In the genomic region with DNA sequence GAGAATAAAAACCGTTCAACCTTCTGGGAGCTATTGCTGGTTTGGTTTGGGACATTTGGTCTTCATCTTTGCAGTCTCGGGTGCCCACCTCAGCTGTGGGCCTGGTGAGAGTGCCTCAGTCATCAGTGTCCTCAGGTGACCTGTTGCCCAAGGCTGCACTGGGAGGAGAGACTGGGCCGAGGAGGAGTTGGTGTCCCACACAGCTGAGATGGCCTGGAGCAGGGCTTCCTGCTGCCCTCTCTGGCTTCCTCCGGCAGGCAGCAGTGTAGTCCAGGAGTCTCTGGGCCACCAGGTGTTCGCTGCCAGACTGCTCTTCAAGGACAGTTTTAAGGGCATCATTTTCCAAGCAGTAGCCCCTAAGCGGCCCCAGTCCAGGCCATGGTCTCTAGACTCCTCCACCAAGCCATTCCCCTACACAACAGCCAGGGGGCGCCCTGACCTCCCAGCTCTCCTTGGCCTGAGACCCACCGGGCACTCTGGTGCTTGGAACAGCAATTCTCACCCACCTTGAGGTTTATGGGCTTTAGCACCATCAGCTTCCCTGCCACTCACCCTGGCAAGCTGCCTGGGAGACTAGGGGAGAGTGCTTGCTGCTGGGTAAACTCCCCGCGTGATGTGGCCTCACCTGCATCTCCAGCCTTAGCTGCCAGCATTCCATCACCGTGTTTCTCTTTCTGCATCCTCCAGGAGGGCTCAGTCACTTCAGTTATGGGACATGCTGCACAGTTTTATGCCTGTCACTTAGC, we compare ENCODE assay signal across 8 cellular contexts. TPM values are rescaled to one million over a fixed set of nuclear protein-coding genes. Genes with fewer than 3 reads are reported as not detected.
A peak's percentile ranks its signal among the peaks of the same experiment; 100 is the strongest.
DNase-seq lines count a peak whose midpoint lies in the region; ATAC-seq and TF ChIP-seq lines count a peak whose summit lies in the region.

No MANE protein-coding gene starts in this region.

- no peak overlapping the region for H3K27ac ChIP-seq in PC-3 (ENCODE audit: low read length)

- H3K4me3 ChIP-seq in PC-3 (ENCODE audit: low read length): no peak overlapping the region
- H3K4me3 ChIP-seq in retinal pigment epithelial cell (ENCODE audit: low read length): no peak overlapping the region

- peaks cover 37% of the 10 kb centered on the region; the same call in 1 of the 2 replicates for H3K36me3 ChIP-seq in PC-3 (ENCODE audit: low read depth, low read length)

- no peaks in the 10 kb centered on the region for H4K20me1 ChIP-seq in PC-3 (ENCODE audit: low read length)

- POLR2A ChIA-PET in PC-3 (lab: Charles Lee; ENCODE audit: unreplicated experiment): interaction anchor here (0.5 to 0.6 kb wide), 2 partner anchors 190 to 370 kb away, joined by 3 to 14 read pairs; no protein-coding TSS in a partner anchor

- H3K9me2 ChIP-seq in PC-3 (replicated peaks; ENCODE audit: low read length): no peaks in the 10 kb centered on the region

- no peak overlapping the region for H3K4me2 ChIP-seq in PC-3 (ENCODE audit: low read length)

- H3K79me2 ChIP-seq in PC-3 (ENCODE audit: low read length): peaks cover 20% of the 10 kb centered on the region

- no TSS peak for BruUV-seq in PC-3 (replicated peaks; lab: Mats Ljungman, UMichigan)

- TF ChIP-seq CTCF in PC-3 (conservative IDR thresholded peaks at IDR 0.05; ENCODE audit: low read depth, low read length) (peak; percentile 86), retinal pigment epithelial cell (conservative IDR thresholded peaks at IDR 0.05; ENCODE audit: low read depth, low read length) (peak; percentile 94)

- CTCF ChIA-PET in PC-3 (lab: Charles Lee): interaction anchor here (0.5 to 1.5 kb wide), 4 partner anchors 33 to 170 kb away, joined by 4 to 12 read pairs (median 5); no protein-coding TSS in a partner anchor

- no peaks in the 10 kb centered on the region for H3K27me3 ChIP-seq in PC-3 (ENCODE audit: low read length)

- peak; percentile 53 for DNase-seq in activated T-cell treated with anti-CD3 and anti-CD28 coated beads for 1 hour (ENCODE audit: low read depth)
- no peak for DNase-seq in activated T-cell treated with anti-CD3 and anti-CD28 coated beads for 4 hours
- DNase-seq in PC-3: no peak
- DNase-seq in activated effector memory CD4-positive, alpha-beta T cell treated with anti-CD3 and anti-CD28 coated beads, Interleukin-2, amount 50 U/mL, for 16 hours: peak; percentile 85
- DNase-seq in head of caudate nucleus: peak in 38 of 42 donors; percentile 18 to 80 (median 56)
- no peak for DNase-seq in retinal pigment epithelial cell (ENCODE audit: low read depth)
- DNase-seq in mesenteric fat pad (ENCODE audit: low spot score): no peak

- H3F3A ChIP-seq in PC-3 (ENCODE audit: low read length, unreplicated experiment): no peaks in the 10 kb centered on the region

- H3K4me1 ChIP-seq in PC-3 (ENCODE audit: insufficient read depth, low read length): no peaks in the 10 kb centered on the region

- no peak overlapping the region for H2AFZ ChIP-seq in PC-3 (ENCODE audit: low read length)

- H3K9me3 ChIP-seq in PC-3 (ENCODE audit: low read length): no peaks in the 10 kb centered on the region

- H3K9ac ChIP-seq in PC-3 (ENCODE audit: low read length): no peak overlapping the region

- intact Hi-C loops in PC-3 (cut with micrococcal nuclease) (no loop called here), head of caudate nucleus (cut with DNase I) (no loop called here)

- ATAC-seq in PC-3 (peak; percentile 57; the same call in 1 of the 2 replicates), GM18907 (IDR thresholded peaks at IDR 0.05; ENCODE audit: unreplicated experiment) (no peak)

RNA-seq across cellular contexts. Expression of a gene that starts 9.1 kb away (rescaled TPM):
- total RNA-seq in PC-3 (2014; rRNA removed) (26.8 and 34.3 TPM in 2 replicates), mesenteric fat pad (1.9 TPM)

RNA-seq across cellular contexts. Expression of a gene that starts 10.7 kb away (rescaled TPM):
- total RNA-seq in PC-3 (2014; rRNA removed) (50.3 and 57.4 TPM in 2 replicates), mesenteric fat pad (39.2 TPM)

RNA-seq across cellular contexts. Expression of a gene that starts 34.1 kb away (rescaled TPM):
- total RNA-seq in PC-3 (2014; rRNA removed) (25.1 and 44.5 TPM in 2 replicates), mesenteric fat pad (95.0 TPM)

RNA-seq across cellular contexts. Expression of a gene that starts 41.9 kb away (rescaled TPM):
- total RNA-seq in PC-3 (2014; rRNA removed) (not detected in 2 replicates), mesenteric fat pad (51.9 TPM)

RNA-seq across cellular contexts. Expression of a gene that starts 50.4 kb away (rescaled TPM):
- total RNA-seq in PC-3 (2014; rRNA removed) (0.40 and 0.47 TPM in 2 replicates), mesenteric fat pad (not detected)

Comparison
In these comparisons a context has a peak if more than half of its experiments do, and no peak if none do; other contexts are left out.
1. DNase-seq: peak in activated T-cell treated with anti-CD3 and anti-CD28 coated beads for 1 hour (single experiment), activated effector memory CD4-positive, alpha-beta T cell treated with anti-CD3 and anti-CD28 coated beads, Interleukin-2, amount 50 U/mL, for 16 hours (single experiment) and head of caudate nucleus (38 of 42); none in activated T-cell treated with anti-CD3 and anti-CD28 coated beads for 4 hours (single experiment), PC-3 (single experiment), retinal pigment epithelial cell (single experiment) and mesenteric fat pad (single experiment).